16 cellular contexts compared by ENCODE assay signal in genomic region chr3:111581403-111582113, GRCh38. TPM values are rescaled to one million over a fixed set of nuclear protein-coding genes. Genes with fewer than 3 reads are reported as not detected.
DNase-seq lines count a peak whose midpoint lies in the region; ATAC-seq and TF ChIP-seq lines count a peak whose summit lies in the region.
"Had no signal": no experiment of that assay in that cellular context is flagged by ENCODE, and none has a peak within 500 bp of the region (broad histone marks: within the 10 kb centered on the region; RNA-seq: fewer than 3 reads in every experiment).

No MANE protein-coding gene starts in this region.

- H3K27ac ChIP-seq in CD8-positive, alpha-beta T cell (ENCODE audit: low read depth, low read length): no peak overlapping the region
- H3K27ac ChIP-seq in HCT116 (ENCODE audit: low read depth, low read length) (peak overlapping the region; percentile 76), mesenchymal stem cell (ENCODE audit: low read length, poor library complexity, severe bottlenecking) (peak overlapping the region; percentile 69), psoas muscle (no peak overlapping the region)
- H3K27ac ChIP-seq: BLaER1, ovary, tibial artery had no signal

- H4K91ac ChIP-seq in mesenchymal stem cell (ENCODE audit: low read length): no peak overlapping the region

- H4K20me1 ChIP-seq in HCT116 (ENCODE audit: insufficient read depth): no peaks in the 10 kb centered on the region
- H4K20me1 ChIP-seq: BLaER1 had no signal

- H3K27me3 ChIP-seq in CD8-positive, alpha-beta T cell (ENCODE audit: insufficient read depth, low read length): no peaks in the 10 kb centered on the region
- H3K27me3 ChIP-seq in HCT116 (ENCODE audit: insufficient read depth, low read length) (no peaks in the 10 kb centered on the region), mesenchymal stem cell (ENCODE audit: control insufficient read depth in 1 of 2, insufficient read depth in 1 of 2, low read length in 2 of 2) (no peaks in the 10 kb centered on the region), psoas muscle (ENCODE audit: insufficient read depth in 3 of 3, low read length in 2 of 3) (peaks cover 0 to 3% (median 0%) of the 10 kb centered on the region in 3 donors)
- H3K27me3 ChIP-seq: BLaER1, ovary, tibial artery had no signal

- H2AFZ ChIP-seq in HCT116 (ENCODE audit: low read depth, low read length, poor library complexity, severe bottlenecking): peak overlapping the region; percentile 24
- H2AFZ ChIP-seq in mesenchymal stem cell (ENCODE audit: low read depth, low read length): no peak overlapping the region

- H3K9me3 Mint-ChIP-seq in CD8-positive, alpha-beta T cell: no peaks in the 10 kb centered on the region
- H3K9me3 Mint-ChIP-seq in activated T-helper 17 cell treated with anti-CD3 and anti-CD28 coated beads, Interleukin-2, amount 50 U/mL, for 72 hours: no peaks in the 10 kb centered on the region

- H3K4me1 Mint-ChIP-seq in CD8-positive, alpha-beta T cell (ENCODE audit: low read depth): peaks cover 63% of the 10 kb centered on the region
- peaks cover 62% of the 10 kb centered on the region for H3K4me1 Mint-ChIP-seq in activated T-helper 17 cell treated with anti-CD3 and anti-CD28 coated beads, Interleukin-2, amount 50 U/mL, for 72 hours

- H3K9me3 ChIP-seq in CD8-positive, alpha-beta T cell (ENCODE audit: low read length): no peaks in the 10 kb centered on the region
- H3K9me3 ChIP-seq in HCT116 (ENCODE audit: control insufficient read depth in 1 of 2, insufficient read depth in 1 of 2, low read depth in 1 of 2, low read length in 2 of 2) (no peaks in the 10 kb centered on the region), mesenchymal stem cell (ENCODE audit: control insufficient read depth, low read length) (no peaks in the 10 kb centered on the region), psoas muscle (no peaks in the 10 kb centered on the region)
- H3K9me3 ChIP-seq: ovary, tibial artery had no signal

- H3K36me3 Mint-ChIP-seq in CD8-positive, alpha-beta T cell: peaks cover 93% of the 10 kb centered on the region
- H3K36me3 Mint-ChIP-seq in activated T-helper 17 cell treated with anti-CD3 and anti-CD28 coated beads, Interleukin-2, amount 50 U/mL, for 72 hours (ENCODE audit: low read depth): peaks cover 97% of the 10 kb centered on the region

- H3K4me3 Mint-ChIP-seq in CD8-positive, alpha-beta T cell: no peak overlapping the region
- peak overlapping the region; percentile 52 for H3K4me3 Mint-ChIP-seq in activated T-helper 17 cell treated with anti-CD3 and anti-CD28 coated beads, Interleukin-2, amount 50 U/mL, for 72 hours

- no peak overlapping the region for H2BK15ac ChIP-seq in mesenchymal stem cell (ENCODE audit: low read depth, poor library complexity, severe bottlenecking)

- H3K14ac ChIP-seq in mesenchymal stem cell (ENCODE audit: low read length in 2 of 2): peak overlapping the region in 1 of 2 experiments; percentile 87

- peaks cover 19% of the 10 kb centered on the region for H3K36me3 ChIP-seq in CD8-positive, alpha-beta T cell (ENCODE audit: insufficient read depth, low read length)
- H3K36me3 ChIP-seq in HCT116 (ENCODE audit: control insufficient read depth in 1 of 2, insufficient read depth in 2 of 2, low read length in 2 of 2): no peaks in the 10 kb centered on the region
- H3K36me3 ChIP-seq in mesenchymal stem cell (ENCODE audit: control insufficient read depth in 1 of 2, insufficient read depth in 2 of 2, low read depth in 1 of 2, low read length in 2 of 2): no peaks in the 10 kb centered on the region
- H3K36me3 ChIP-seq in psoas muscle (ENCODE audit: insufficient read depth in 1 of 2, low read depth in 1 of 2): no peaks in the 10 kb centered on the region
- H3K36me3 ChIP-seq: ovary, tibial artery had no signal

- peak overlapping the region; percentile 50 for H2BK5ac ChIP-seq in mesenchymal stem cell (ENCODE audit: low read depth, low read length, poor library complexity, severe bottlenecking)

- RAD21 ChIA-PET in HCT116 (lab: Charles Lee; ENCODE audit: low non-redundant PET in 1 of 2, low total read pairs in 2 of 2, uncharacterized antibody in 2 of 2, unreplicated experiment in 2 of 2): no interaction called here

- no peak overlapping the region for H3K4me3 ChIP-seq in CD8-positive, alpha-beta T cell (ENCODE audit: low read depth, low read length)
- H3K4me3 ChIP-seq in HCT116 (replicated peaks in 1 of 2; ENCODE audit: low read depth in 1 of 2, low read length in 2 of 2) (peak overlapping the region in 1 of 2 experiments; percentile 2; a peak in 1 of 4 replicates), mesenchymal stem cell (ENCODE audit: insufficient read depth in 1 of 2, low read depth in 1 of 2, low read length in 2 of 2) (no peak overlapping the region), psoas muscle (no peak overlapping the region)
- H3K4me3 ChIP-seq: BLaER1, ovary, tibial artery had no signal

- H3K27ac Mint-ChIP-seq in CD8-positive, alpha-beta T cell: peak overlapping the region; percentile 69
- peak overlapping the region; percentile 74 for H3K27ac Mint-ChIP-seq in activated T-helper 17 cell treated with anti-CD3 and anti-CD28 coated beads, Interleukin-2, amount 50 U/mL, for 72 hours

- H3K4me2 ChIP-seq in HCT116 (ENCODE audit: low read length) (peak overlapping the region; percentile 67), mesenchymal stem cell (ENCODE audit: low read length, poor library complexity, severe bottlenecking) (no peak overlapping the region)
- H3K4me2 ChIP-seq: BLaER1 had no signal

- H3K9me2 ChIP-seq in HCT116 (ENCODE audit: insufficient read depth): no peaks in the 10 kb centered on the region

- TF ChIP-seq RAD21 in HCT116 (IDR thresholded peaks at IDR 0.05; ENCODE audit: low read depth): no peak

- H3K79me2 ChIP-seq in HCT116 (ENCODE audit: insufficient read depth, low read length): no peaks in the 10 kb centered on the region

- no peak overlapping the region for H2BK12ac ChIP-seq in mesenchymal stem cell (ENCODE audit: low read length in 2 of 2)

- no peak for TF ChIP-seq POLR2A in HCT116 (IDR thresholded peaks at IDR 0.05; ENCODE audit: borderline replicate concordance, extremely low read depth, insufficient read depth, insufficient read length)

- no peak overlapping the region for H4K8ac ChIP-seq in mesenchymal stem cell (ENCODE audit: low read length)

- peak overlapping the region in 1 of 2 experiments; percentile 81 for H3K18ac ChIP-seq in mesenchymal stem cell (ENCODE audit: low read depth in 1 of 2, low read length in 2 of 2)

- intact Hi-C loops in CD8-positive, alpha-beta T cell (cut with DNase I, micrococcal nuclease): no loop called here
- intact Hi-C loops in HCT116 (cut with micrococcal nuclease): loop anchor here (1.0 kb wide), 1 partner anchor 110 kb away; no protein-coding TSS in a partner anchor
- intact Hi-C loops in psoas muscle (cut with DNase I): no loop called here

- ATAC-seq in CD8-positive, alpha-beta T cell: no peak
- ATAC-seq in HCT116 (peak; percentile 44), psoas muscle (no peak)
- no peak for ATAC-seq in activated T-helper 17 cell treated with anti-CD3 and anti-CD28 coated beads, Interleukin-2, amount 50 U/mL, for 72 hours (replicated peaks)

- H3K4ac ChIP-seq in mesenchymal stem cell (ENCODE audit: low read depth in 1 of 2, low read length in 2 of 2): peak overlapping the region in 1 of 2 experiments; percentile 67

- H3K27me3 Mint-ChIP-seq in CD8-positive, alpha-beta T cell (ENCODE audit: low read depth): no peaks in the 10 kb centered on the region
- no peaks in the 10 kb centered on the region for H3K27me3 Mint-ChIP-seq in activated T-helper 17 cell treated with anti-CD3 and anti-CD28 coated beads, Interleukin-2, amount 50 U/mL, for 72 hours

- no peak overlapping the region for H3K23ac ChIP-seq in mesenchymal stem cell (ENCODE audit: low read length in 2 of 2)

- H3K9ac ChIP-seq in HCT116 (ENCODE audit: low read length) (peak overlapping the region; percentile 53), mesenchymal stem cell (ENCODE audit: low read length) (no peak overlapping the region)
- H3K9ac ChIP-seq: BLaER1 had no signal

- H3K79me1 ChIP-seq in mesenchymal stem cell (replicated peaks; ENCODE audit: low read length, poor library complexity, severe bottlenecking): no peaks in the 10 kb centered on the region

- no peaks in the 10 kb centered on the region for H3K4me1 ChIP-seq in CD8-positive, alpha-beta T cell (ENCODE audit: insufficient read depth, low read length)
- H3K4me1 ChIP-seq in HCT116 (ENCODE audit: control insufficient read depth in 1 of 2, insufficient read depth in 2 of 2, low read length in 2 of 2): peaks cover 49 to 98% of the 10 kb centered on the region in 2 experiments
- H3K4me1 ChIP-seq in mesenchymal stem cell (ENCODE audit: control insufficient read depth, insufficient read depth, low read depth, low read length): peaks cover 4% of the 10 kb centered on the region
- H3K4me1 ChIP-seq in psoas muscle: no peaks in the 10 kb centered on the region

- BruUV-seq in HCT116 (replicated peaks; lab: Mats Ljungman, UMichigan): TSS peak; percentile 54

- 62% methylated on average over 2 of the region's 2 CpGs for WGBS in mesenchymal stem cell
- 86 to 92% (median 92%) methylated on average over 2 of the region's 2 CpGs for WGBS in psoas muscle, 3 donors

- no peak for DNase-seq in CD8-positive, alpha-beta T cell
- DNase-seq in HCT116 (ENCODE audit: low read depth, low spot score): no peak
- DNase-seq in mesenchymal stem cell: no peak
- no peak for DNase-seq in psoas muscle
- no peak for DNase-seq in HuH-7 (ENCODE audit: low spot score)
- no peak for DNase-seq in stimulated activated CD4-positive, alpha-beta T cell treated with anti-CD3 and anti-CD28 coated beads, Interleukin-2, amount 100 ng/mL, for 48 hours
- DNase-seq: activated CD8-positive, alpha-beta memory T cell treated with anti-CD3 and anti-CD28 coated beads, Interleukin-2, amount 50 U/mL, for 48 hours; DMS79 treated with DMSO at 0.1 percent for 48 hours; foreskin melanocyte; NCI-H2107; NCI-H748 treated with DMSO at 0.1 percent for 48 hours; ovary; tibial artery had no signal

- POLR2A ChIA-PET in CD8-positive, alpha-beta T cell (lab: Charles Lee): interaction anchor here (1.1 kb wide), 1 partner anchor 12 kb away, joined by 3 read pairs; no protein-coding TSS in a partner anchor
- POLR2A ChIA-PET in HCT116 (lab: Charles Lee): no interaction called here

- peak overlapping the region; percentile 99 for H2AK5ac ChIP-seq in mesenchymal stem cell (ENCODE audit: low read length, severe bottlenecking)

- CTCF ChIA-PET in CD8-positive, alpha-beta T cell (lab: Charles Lee): no interaction called here
- CTCF ChIA-PET in HCT116 (lab: Charles Lee): no interaction called here

- no peak for TF ChIP-seq CTCF in CD8-positive, alpha-beta T cell (IDR thresholded peaks at IDR 0.05)
- no peak for TF ChIP-seq CTCF in HCT116 (IDR thresholded peaks at IDR 0.05 in 2 of 3, conservative IDR thresholded peaks at IDR 0.05 in 1 of 3; ENCODE audit: borderline replicate concordance in 1 of 3, insufficient read depth in 1 of 3, low read depth in 2 of 3, low read length in 2 of 3)
- TF ChIP-seq CTCF in psoas muscle (IDR thresholded peaks at IDR 0.05): no peak

- H2BK120ac ChIP-seq in mesenchymal stem cell (ENCODE audit: low read depth, low read length): no peak overlapping the region

RNA-seq across cellular contexts. Expression of gene ZBED2, which starts 13.6 kb away (rescaled TPM):
- total RNA-seq in CD8-positive, alpha-beta T cell: under 1 TPM; 0.19 to 0.22 TPM
- total RNA-seq in HCT116 (2021; ENCODE audit: unreplicated experiment): 16.1 TPM
- polyA plus RNA-seq in HCT116 (2012): 3.9 and 5.6 TPM in 2 replicates
- total RNA-seq in activated T-helper 17 cell treated with anti-CD3 and anti-CD28 coated beads, Interleukin-2, amount 50 U/mL, for 72 hours: 100 to 1,000 TPM; 429 to 664 TPM
- 0.01 TPM for polyA plus RNA-seq in mesenchymal stem cell (2013, experiment 1 of 2)
- not detected for polyA plus RNA-seq in mesenchymal stem cell (2013, experiment 2 of 2)
- not detected for total RNA-seq in psoas muscle
- not detected for polyA plus RNA-seq in psoas muscle
- total RNA-seq: skeletal muscle tissue had no signal

RNA-seq across cellular contexts. Expression of gene CD96, which starts 39.6 kb away (rescaled TPM):
- total RNA-seq in CD8-positive, alpha-beta T cell: 100 to 1,000 TPM; 218 to 219 TPM
- total RNA-seq in HCT116 (2021; ENCODE audit: unreplicated experiment) (0.42 TPM), psoas muscle (under 1 TPM in 3 of 4 donors, not detected in 1; 0.29 to 0.59 (median 0.41) TPM)
- 0.16 and 0.35 TPM in 2 replicates for polyA plus RNA-seq in HCT116 (2012)
- 100 to 1,000 TPM in 1 of 2 donors, 10 to 100 TPM in 1; 67.6 to 107 TPM for total RNA-seq in activated T-helper 17 cell treated with anti-CD3 and anti-CD28 coated beads, Interleukin-2, amount 50 U/mL, for 72 hours
- polyA plus RNA-seq in mesenchymal stem cell (2013, experiment 1 of 2): 0.03 TPM
- polyA plus RNA-seq in mesenchymal stem cell (2013, experiment 2 of 2): 0.03 TPM
- polyA plus RNA-seq in psoas muscle: under 1 TPM; 0.01 to 0.10 (median 0.09) TPM

Comparison
In these comparisons a context has a peak if more than half of its experiments do, and no peak if none do; other contexts are left out.
1. H3K27ac ChIP-seq: peak in HCT116 (single experiment) and mesenchymal stem cell (single experiment); none in CD8-positive, alpha-beta T cell (single experiment) and psoas muscle (single experiment).
2. RNA of gene ZBED2, which starts 13.6 kb away (total RNA-seq): 429 to 664 TPM in activated T-helper 17 cell treated with anti-CD3 and anti-CD28 coated beads, Interleukin-2, amount 50 U/mL, for 72 hours; 16.1 TPM in HCT116 (single experiment), 0.19 to 0.22 TPM in CD8-positive, alpha-beta T cell and not detected in psoas muscle; every median in the first group is over 10 times any median in the second.
3. RNA of gene CD96, which starts 39.6 kb away (total RNA-seq): 218 to 219 TPM in CD8-positive, alpha-beta T cell and 67.6 to 107 TPM in activated T-helper 17 cell treated with anti-CD3 and anti-CD28 coated beads, Interleukin-2, amount 50 U/mL, for 72 hours; 0.42 TPM in HCT116 (single experiment) and 0.29 to 0.59 TPM in psoas muscle; every median in the first group is over 10 times any median in the second.